ENCODE assay signal across 1 cellular context in genomic region chr2:70948350-70949003, GRCh38.
TF ChIP-seq lines count a peak whose summit lies in the region.

No MANE protein-coding gene starts in this region.

TF ChIP-seq in HepG2, 621 proteins besides CTCF, POLR2A, EP300 and RAD21 (continued from another document and continues in another):
- TF ChIP-seq ZNF180 (CRISPR knock-in tag; IDR thresholded peaks at IDR 0.05; ENCODE audit: borderline replicate concordance, low read depth) (0 out of 2 replicates have a peak, but pooled peaks have one; percentile 72), ZBTB25 (CRISPR knock-in tag; IDR thresholded peaks at IDR 0.05) (0 out of 2 replicates have a peak, but pooled peaks have one; percentile 26), TRIM24 (CRISPR knock-in tag; IDR thresholded peaks at IDR 0.05) (no peak), HBP1 (CRISPR knock-in tag; IDR thresholded peaks at IDR 0.05; ENCODE audit: low read depth) (peak; percentile 65; the same call in 1 of the 2 replicates), MEF2D (CRISPR knock-in tag; IDR thresholded peaks at IDR 0.05) (peak; percentile 56), THAP9 (CRISPR knock-in tag; IDR thresholded peaks at IDR 0.05; ENCODE audit: borderline replicate concordance) (peak; percentile 50; the same call in 1 of the 2 replicates), ARID4A (CRISPR knock-in tag; IDR thresholded peaks at IDR 0.05; ENCODE audit: borderline replicate concordance) (peak; percentile 29; the same call in 1 of the 2 replicates), ZMYM2 (CRISPR knock-in tag; IDR thresholded peaks at IDR 0.05) (0 out of 2 replicates have a peak, but pooled peaks have one; percentile 5), TEAD3 (CRISPR knock-in tag; optimal IDR thresholded peaks at IDR 0.05; ENCODE audit: borderline replicate concordance) (peak; percentile 21), ATF2 (CRISPR knock-in tag; IDR thresholded peaks at IDR 0.05) (no peak), MTERF4 (CRISPR knock-in tag; IDR thresholded peaks at IDR 0.05) (no peak; the same call in 1 of the 2 replicates), DBP (CRISPR knock-in tag; IDR thresholded peaks at IDR 0.05; ENCODE audit: not compliant biosample characterization) (peak; percentile 79), ZNF724P (CRISPR knock-in tag; IDR thresholded peaks at IDR 0.05; ENCODE audit: borderline replicate concordance) (0 out of 2 replicates have a peak, but pooled peaks have one; percentile 46), CEBPZ (IDR thresholded peaks at IDR 0.05; ENCODE audit: low read length) (no peak), ZMYM4 (CRISPR knock-in tag; IDR thresholded peaks at IDR 0.05) (peak; percentile 61), MLX (CRISPR knock-in tag; IDR thresholded peaks at IDR 0.05) (no peak), RNF2 (conservative IDR thresholded peaks at IDR 0.05; ENCODE audit: low read depth) (no peak; the same call in 1 of the 2 replicates), NR2C2 (CRISPR knock-in tag; IDR thresholded peaks at IDR 0.05; ENCODE audit: borderline replicate concordance) (peak; percentile 44; the same call in 1 of the 2 replicates), ZKSCAN5 (CRISPR knock-in tag; IDR thresholded peaks at IDR 0.05) (0 out of 2 replicates have a peak, but pooled peaks have one; percentile 61), SRSF1 (optimal IDR thresholded peaks at IDR 0.05; ENCODE audit: low read depth, low read length) (peak; percentile 42), MAFF (IDR thresholded peaks at IDR 0.05; ENCODE audit: low read depth, low read length) (no peak), NFAT5 (CRISPR knock-in tag; IDR thresholded peaks at IDR 0.05) (peak; percentile 78; the same call in 1 of the 2 replicates), ZNF644 (CRISPR knock-in tag; IDR thresholded peaks at IDR 0.05; ENCODE audit: low read depth) (no peak), MXD1 (CRISPR knock-in tag; IDR thresholded peaks at IDR 0.05) (0 out of 2 replicates have a peak, but pooled peaks have one; percentile 34)
